In the genomic region with DNA sequence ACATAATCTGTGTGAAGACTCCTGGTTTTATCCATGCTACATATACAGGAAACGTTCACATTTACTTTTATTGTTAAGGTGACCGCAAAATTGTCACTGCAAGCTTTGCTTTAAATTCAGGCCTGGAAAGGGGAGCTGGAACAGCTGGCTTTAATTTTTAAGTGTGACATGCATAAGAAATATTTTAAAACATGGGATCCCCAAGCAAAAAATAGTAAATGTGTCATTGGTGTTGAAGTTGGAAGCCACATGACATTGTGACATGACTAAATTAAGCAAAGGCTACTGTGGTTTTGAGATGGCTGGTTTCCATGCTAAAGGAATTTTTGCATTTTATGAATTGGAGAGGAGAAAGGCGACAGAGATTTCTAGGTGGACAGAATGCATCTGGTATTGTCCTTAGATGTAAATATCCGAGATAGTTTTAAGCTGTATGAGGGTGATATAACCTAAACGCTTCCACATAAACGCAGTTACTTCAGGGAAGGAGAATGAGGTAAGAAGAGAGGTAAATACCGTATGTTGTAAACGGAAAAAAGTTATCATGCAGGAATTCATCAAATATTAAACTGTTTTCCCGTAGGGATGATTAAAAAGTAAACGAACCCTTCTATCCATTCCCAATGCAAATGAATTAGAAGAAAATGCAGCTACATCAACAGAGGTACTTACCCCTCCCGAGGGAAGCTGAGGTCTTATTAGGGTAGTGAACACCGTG, we compare ENCODE assay signal across 8 cellular contexts. TPM values are rescaled to one million over a fixed set of nuclear protein-coding genes. Genes with fewer than 3 reads are reported as not detected.
A peak's percentile ranks its signal among the peaks of the same experiment; 100 is the strongest.
DNase-seq lines count a peak whose midpoint lies in the region; ATAC-seq and TF ChIP-seq lines count a peak whose summit lies in the region.

No MANE protein-coding gene starts in this region.

- H3K4me3 Mint-ChIP-seq in MCF 10A (ENCODE audit: unreplicated experiment): peak overlapping the region; percentile 98

- CTCF ChIA-PET in MCF 10A (lab: Yijun Ruan, JAX): interaction anchor here (0.8 to 1.5 kb wide), 5 partner anchors 9 to 45 kb away, joined by 3 to 7 read pairs (median 3); no protein-coding TSS in a partner anchor

- peak overlapping the region; percentile 75 for H3K4me3 ChIP-seq in AG09309 (ENCODE audit: control insufficient read depth, low read depth, low read length)
- H3K4me3 ChIP-seq in HUES64 (ENCODE audit: low read length): peak overlapping the region; percentile 70
- peak overlapping the region; percentile 70 for H3K4me3 ChIP-seq in mononuclear cell (ENCODE audit: low read length)

- no peaks in the 10 kb centered on the region for H3K36me3 ChIP-seq in HUES64 (ENCODE audit: insufficient read depth, low read length)

- POLR2A ChIA-PET in MCF 10A (lab: Yijun Ruan, JAX): interaction anchor here (0.6 to 7.1 kb wide), 12 partner anchors 9 to 210 kb away, joined by 3 to 76 read pairs (median 10); a partner anchor contains a TSS

- peaks cover 50% of the 10 kb centered on the region for H3K27me3 ChIP-seq in HUES64 (ENCODE audit: insufficient read depth, low read length)
- H3K27me3 ChIP-seq in mononuclear cell (ENCODE audit: insufficient read depth, low read length): no peaks in the 10 kb centered on the region

- ATAC-seq in HG03139 (IDR thresholded peaks at IDR 0.05; ENCODE audit: unreplicated experiment) (no peak), HG03342 (IDR thresholded peaks at IDR 0.05; ENCODE audit: unreplicated experiment) (no peak)

- DNase-seq in AG09309 (ENCODE audit: low read depth) (no peak), MCF 10A (ENCODE audit: unreplicated experiment) (no peak), GM20000 (ENCODE audit: low spot score) (no peak), NCI-H82 treated with DMSO at 0.1 percent for 48 hours (lab: John Stamatoyannopoulos, UW; ENCODE audit: unreplicated experiment) (no peak)

- no peaks in the 10 kb centered on the region for H3K27me3 Mint-ChIP-seq in MCF 10A (ENCODE audit: insufficient read depth, unreplicated experiment)

- 65% methylated on average over 9 of the region's 12 CpGs for WGBS in HUES64

- intact Hi-C loops in MCF 10A (cut with micrococcal nuclease): no loop called here

- TF ChIP-seq CTCF in AG09309 (IDR thresholded peaks at IDR 0.05; ENCODE audit: control insufficient read depth, insufficient read depth, low read depth, low read length, missing control alignments): no peak
- no peak for TF ChIP-seq CTCF in MCF 10A (IDR thresholded peaks at IDR 0.05; ENCODE audit: unreplicated experiment)
- TF ChIP-seq CTCF in GM20000 (IDR thresholded peaks at IDR 0.05; ENCODE audit: extremely low read depth, missing control alignments): no peak

- H3K27ac ChIP-seq in HUES64 (ENCODE audit: low read depth, low read length): no peak overlapping the region

- H3K9me3 ChIP-seq in HUES64 (ENCODE audit: insufficient read depth, low read depth, low read length) (no peaks in the 10 kb centered on the region), mononuclear cell (ENCODE audit: low read depth, low read length) (no peaks in the 10 kb centered on the region)

- H3K27ac Mint-ChIP-seq in MCF 10A (ENCODE audit: low read depth, unreplicated experiment): peak overlapping the region; percentile 97

- BruUV-seq in MCF 10A (replicated peaks; lab: Mats Ljungman, UMichigan): no TSS peak

- H3K4me1 ChIP-seq in HUES64 (ENCODE audit: insufficient read depth, low read length) (no peaks in the 10 kb centered on the region; the same call in 1 of the 2 replicates), mononuclear cell (ENCODE audit: insufficient read depth, low read length) (peaks cover 43% of the 10 kb centered on the region)

- no peak overlapping the region for H3K9ac ChIP-seq in HUES64 (ENCODE audit: low read depth, low read length)

- no peaks in the 10 kb centered on the region for H3K9me3 Mint-ChIP-seq in MCF 10A (ENCODE audit: unreplicated experiment)

- H3K36me3 Mint-ChIP-seq in MCF 10A (ENCODE audit: insufficient read depth, unreplicated experiment): peaks cover 7% of the 10 kb centered on the region

- H3K4me1 Mint-ChIP-seq in MCF 10A (ENCODE audit: insufficient read depth, unreplicated experiment): peaks cover 20% of the 10 kb centered on the region

RNA-seq across cellular contexts. Expression of a gene that starts 0.9 kb away (rescaled TPM):
- 12.8 TPM for polyA plus RNA-seq in HUES64 (2013, experiment 1 of 2)
- 22.6 TPM for polyA plus RNA-seq in HUES64 (2013, experiment 2 of 2)
- total RNA-seq in MCF 10A (2022) (45.9 and 46.3 TPM in 2 replicates), mononuclear cell (60.2 TPM)

RNA-seq across cellular contexts. Expression of a gene that starts 12.1 kb away (rescaled TPM):
- 7.9 TPM for polyA plus RNA-seq in HUES64 (2013, experiment 1 of 2)
- polyA plus RNA-seq in HUES64 (2013, experiment 2 of 2): 8.5 TPM
- 29.9 and 35.5 TPM in 2 replicates for total RNA-seq in MCF 10A (2022)
- 36.7 TPM for total RNA-seq in mononuclear cell

RNA-seq across cellular contexts. Expression of a gene that starts 42.3 kb away (rescaled TPM):
- 21.2 TPM for polyA plus RNA-seq in HUES64 (2013, experiment 1 of 2)
- 29.6 TPM for polyA plus RNA-seq in HUES64 (2013, experiment 2 of 2)
- total RNA-seq in MCF 10A (2022): 55.3 and 58.8 TPM in 2 replicates
- total RNA-seq in mononuclear cell: 51.3 TPM
